Comparison of ENCODE assay signal across 8 cellular contexts in the genomic region with DNA sequence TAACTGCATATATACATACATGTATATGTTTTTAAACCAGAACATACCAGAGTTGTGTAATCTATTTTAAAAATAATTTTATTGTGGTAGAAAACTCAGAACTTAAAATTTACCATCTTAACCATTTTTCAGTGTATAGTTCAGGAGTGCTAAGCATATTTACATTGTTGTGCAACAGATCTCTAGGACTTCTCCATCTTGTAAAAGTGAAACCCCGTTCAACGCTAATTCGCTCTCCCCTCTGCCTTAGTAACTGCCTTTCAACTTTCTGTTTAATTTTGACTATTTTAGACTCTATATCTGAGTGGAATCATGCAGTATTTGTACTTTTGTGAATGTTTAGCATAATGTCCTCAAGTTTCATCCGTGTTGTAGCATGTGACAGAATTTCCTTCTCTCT. TPM values are rescaled to one million over a fixed set of nuclear protein-coding genes. Genes with fewer than 3 reads are reported as not detected.
DNase-seq lines count a peak whose midpoint lies in the region; ATAC-seq and TF ChIP-seq lines count a peak whose summit lies in the region.

No MANE protein-coding gene starts in this region.

- no peak overlapping the region for H2AFZ ChIP-seq in OCI-LY7 (ENCODE audit: low read length)

- H3K79me2 ChIP-seq in OCI-LY7 (ENCODE audit: insufficient read depth, low read depth, low read length) = no peaks in the 10 kb centered on the region

- no peaks in the 10 kb centered on the region for H3K9me3 ChIP-seq in muscle layer of duodenum (ENCODE audit: control insufficient read depth in 1 of 2, low read length in 2 of 2)
- H3K9me3 ChIP-seq in OCI-LY7 (ENCODE audit: low read length) = no peaks in the 10 kb centered on the region

- TF ChIP-seq CTCF in GM13976 (IDR thresholded peaks at IDR 0.05; ENCODE audit: borderline replicate concordance, control extremely low read depth, extremely low read depth, insufficient read depth, missing control alignments) (no peak), OCI-LY7 (conservative IDR thresholded peaks at IDR 0.05; ENCODE audit: low read length) (no peak)

- H3K4me3 ChIP-seq in muscle layer of duodenum (ENCODE audit: low read depth in 1 of 2, low read length in 2 of 2) (peak overlapping the region in 1 of 2 donors; percentile 73), OCI-LY7 (ENCODE audit: low read depth, low read length, poor library complexity, severe bottlenecking) (no peak overlapping the region)

- CTCF ChIA-PET in OCI-LY7 (lab: Charles Lee; ENCODE audit: unreplicated experiment) = no interaction called here

- H3K36me3 ChIP-seq in muscle layer of duodenum (ENCODE audit: control insufficient read depth in 1 of 2, insufficient read depth in 2 of 2, low read length in 2 of 2) = no peaks in the 10 kb centered on the region
- H3K36me3 ChIP-seq in OCI-LY7 (ENCODE audit: insufficient read depth, low read length) = no peaks in the 10 kb centered on the region

- BruUV-seq in OCI-LY7 (replicated peaks; lab: Mats Ljungman, UMichigan) = no TSS peak

- in situ Hi-C loops in GM13976 (cut with MboI; ENCODE audit: low sequenced_read_pairs, unreplicated experiment) = no loop called here

- no peaks in the 10 kb centered on the region for H4K20me1 ChIP-seq in OCI-LY7 (ENCODE audit: insufficient read depth, low read length)

- DNase-seq in GM13976 (ENCODE audit: low spot score) = peak; percentile 24
- DNase-seq in SIG-M5 (lab: John Stamatoyannopoulos, UW) = peak; percentile 61
- DNase-seq in NCI-H2227 (lab: John Stamatoyannopoulos, UW; ENCODE audit: unreplicated experiment) = no peak
- DNase-seq in OCI-LY7 (ENCODE audit: low spot score) = no peak
- DNase-seq in DMS79 treated with DMSO at 0.1 percent for 48 hours (lab: John Stamatoyannopoulos, UW) = no peak

- no peaks in the 10 kb centered on the region for H3K27me3 ChIP-seq in muscle layer of duodenum (ENCODE audit: low read depth, low read length)

- no peaks in the 10 kb centered on the region for H3K4me1 ChIP-seq in muscle layer of duodenum (ENCODE audit: control insufficient read depth in 1 of 2, insufficient read depth in 2 of 2, low read length in 2 of 2)
- no peaks in the 10 kb centered on the region for H3K4me1 ChIP-seq in OCI-LY7 (ENCODE audit: insufficient read depth, low read length, poor library complexity, severe bottlenecking)

- no peak overlapping the region for H3K4me2 ChIP-seq in OCI-LY7 (ENCODE audit: low read length)

- peak overlapping the region; percentile 92 for H3K27ac ChIP-seq in muscle layer of duodenum (ENCODE audit: low read length)
- no peak overlapping the region for H3K27ac ChIP-seq in OCI-LY7 (ENCODE audit: low read depth, low read length, poor library complexity, severe bottlenecking)

- ATAC-seq in HG02588 (IDR thresholded peaks at IDR 0.05; ENCODE audit: unreplicated experiment) (peak; percentile 47), GM19455 (IDR thresholded peaks at IDR 0.05; ENCODE audit: unreplicated experiment) (no peak)

- intact Hi-C loops in OCI-LY7 (cut with micrococcal nuclease; ENCODE audit: unreplicated experiment) = no loop called here

- no peaks in the 10 kb centered on the region for H3K9me2 ChIP-seq in OCI-LY7 (ENCODE audit: insufficient read depth, low read length)

- POLR2A ChIA-PET in OCI-LY7 (lab: Charles Lee) = no interaction called here

RNA-seq across cellular contexts. Expression of a gene that starts 51.8 kb away (rescaled TPM):
- total RNA-seq in OCI-LY7 (2014; rRNA removed; shearing (Covaris generic)) = 61.2 and 63.3 TPM in 2 replicates
- total RNA-seq in OCI-LY7 (2022) = 145 and 158 TPM in 2 replicates

Comparison
In these comparisons a context has a peak if more than half of its experiments do, and no peak if none do; other contexts are left out.
1. DNase-seq: peak in GM13976 (single experiment) and SIG-M5 (single experiment); none in NCI-H2227 (single experiment), OCI-LY7 (single experiment) and DMS79 treated with DMSO at 0.1 percent for 48 hours (single experiment).